In genomic region chr11:65569164-65569972, GRCh38 we compare ENCODE assay signal across 6 cellular contexts.
A peak's percentile ranks its signal among the peaks of the same experiment; 100 is the strongest.
DNase-seq lines count a peak whose midpoint lies in the region; ATAC-seq lines count a peak whose summit lies in the region.

No MANE protein-coding gene starts in this region.

- H3K36me3 Mint-ChIP-seq in T-helper 2 cell treated with Interferon-gamma antibody and Interleukin-4, amounts not matched to agents 5 μg/mL and 100 μg/mL, for 36 hours (ENCODE audit: low read depth), result peaks cover 24% of the 10 kb centered on the region

- no peak for ATAC-seq in HG02885 (IDR thresholded peaks at IDR 0.05; ENCODE audit: poor library complexity, unreplicated experiment)

- peak overlapping the region; percentile 100 for H3K4me3 Mint-ChIP-seq in T-helper 2 cell treated with Interferon-gamma antibody and Interleukin-4, amounts not matched to agents 5 μg/mL and 100 μg/mL, for 36 hours

- no peaks in the 10 kb centered on the region for H3K9me3 ChIP-seq in adipocyte (ENCODE audit: control insufficient read depth, low read length)
- no peaks in the 10 kb centered on the region for H3K9me3 ChIP-seq in mucosa of stomach (ENCODE audit: control insufficient read depth, low read length)

- H3K4me1 ChIP-seq in adipocyte (ENCODE audit: control insufficient read depth, insufficient read depth, low read length) (peaks cover 32% of the 10 kb centered on the region), mucosa of stomach (ENCODE audit: control insufficient read depth, insufficient read depth, low read length) (peaks cover 45% of the 10 kb centered on the region)

- H3K27ac Mint-ChIP-seq in T-helper 2 cell treated with Interferon-gamma antibody and Interleukin-4, amounts not matched to agents 5 μg/mL and 100 μg/mL, for 36 hours, result peak overlapping the region; percentile 99

- H3K27me3 ChIP-seq in adipocyte (replicated peaks; ENCODE audit: control insufficient read depth, insufficient read depth, low read length) (no peaks in the 10 kb centered on the region), mucosa of stomach (ENCODE audit: control insufficient read depth, insufficient read depth, low read length) (no peaks in the 10 kb centered on the region)

- no peaks in the 10 kb centered on the region for H3K27me3 Mint-ChIP-seq in T-helper 2 cell treated with Interferon-gamma antibody and Interleukin-4, amounts not matched to agents 5 μg/mL and 100 μg/mL, for 36 hours (ENCODE audit: low read depth)

- H3K4me3 ChIP-seq in adipocyte (ENCODE audit: low read length), result peak overlapping the region; percentile 100
- peak overlapping the region; percentile 91 for H3K4me3 ChIP-seq in mucosa of stomach (ENCODE audit: low read length)

- no peak for DNase-seq in T-helper 2 cell treated with Interferon-gamma antibody and Interleukin-4, amounts not matched to agents 5 μg/mL and 100 μg/mL, for 36 hours (ENCODE audit: low spot score)
- DNase-seq in T-helper 2 cell (no peak), adipocyte (ENCODE audit: low read depth) (no peak), GF-D8 (lab: John Stamatoyannopoulos, UW) (no peak)

- peaks cover 59% of the 10 kb centered on the region for H3K4me1 Mint-ChIP-seq in T-helper 2 cell treated with Interferon-gamma antibody and Interleukin-4, amounts not matched to agents 5 μg/mL and 100 μg/mL, for 36 hours (ENCODE audit: low read depth)

- H3K9me3 Mint-ChIP-seq in T-helper 2 cell treated with Interferon-gamma antibody and Interleukin-4, amounts not matched to agents 5 μg/mL and 100 μg/mL, for 36 hours, result no peaks in the 10 kb centered on the region

- H3K9ac ChIP-seq in adipocyte (ENCODE audit: low read length) (peak overlapping the region; percentile 99), mucosa of stomach (ENCODE audit: low read length) (peak overlapping the region; percentile 82)

- peaks cover 9% of the 10 kb centered on the region for H3K36me3 ChIP-seq in adipocyte (ENCODE audit: control insufficient read depth, insufficient read depth, low read length, severe bottlenecking)
- no peaks in the 10 kb centered on the region for H3K36me3 ChIP-seq in mucosa of stomach (ENCODE audit: control insufficient read depth, insufficient read depth, low read length)
